Comparison of ENCODE assay signal across 9 cellular contexts in the genomic region with DNA sequence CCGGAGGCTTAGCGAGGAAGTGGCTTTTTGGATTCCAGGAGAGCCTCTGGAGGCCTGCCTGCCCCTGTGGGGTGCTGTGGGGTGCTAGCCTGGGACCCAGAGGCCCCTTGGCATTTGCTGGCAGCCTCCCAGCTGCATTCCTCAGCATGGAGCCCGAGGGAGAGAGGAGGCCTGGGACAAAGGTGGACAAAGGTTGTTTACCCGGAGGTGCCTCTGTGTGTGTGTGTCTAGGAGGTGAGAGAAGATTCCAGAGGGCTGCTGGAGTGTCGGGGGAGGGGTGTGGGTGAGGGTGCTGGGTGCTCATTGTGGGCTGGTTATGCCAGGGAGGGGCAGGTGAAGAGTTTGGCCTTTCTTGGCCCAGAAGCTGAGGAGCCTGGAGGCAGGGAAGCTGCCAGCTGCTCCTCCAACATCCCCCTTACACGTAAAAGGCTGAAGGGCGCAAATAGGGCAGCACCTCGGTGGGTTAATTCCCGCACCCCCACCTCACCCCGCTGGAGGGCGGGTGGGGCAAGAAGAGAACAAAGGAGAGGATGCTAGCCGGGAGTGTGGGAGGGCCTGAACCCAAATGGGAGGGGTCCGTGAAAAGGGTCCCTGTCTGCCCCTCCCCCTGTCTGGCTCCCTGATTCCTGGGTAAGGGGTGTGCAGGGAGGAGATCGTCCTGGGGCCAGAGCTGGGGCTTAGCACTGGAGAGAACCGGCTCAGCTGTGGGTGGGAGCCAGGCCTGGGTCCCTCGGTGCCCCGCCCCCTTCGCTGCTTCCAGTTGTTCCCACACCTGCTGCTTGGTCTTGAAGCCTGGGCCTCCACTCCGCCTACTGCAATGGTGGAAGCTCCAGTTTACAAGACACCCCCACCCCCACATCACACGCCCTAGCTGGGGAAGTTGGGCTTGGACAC. TPM values are rescaled to one million over a fixed set of nuclear protein-coding genes. Genes with fewer than 3 reads are reported as not detected.
A peak's percentile ranks its signal among the peaks of the same experiment; 100 is the strongest.
DNase-seq lines count a peak whose midpoint lies in the region; ATAC-seq and TF ChIP-seq lines count a peak whose summit lies in the region.
"Had no signal": no experiment of that assay in that cellular context is flagged by ENCODE, and none has a peak within 500 bp of the region (broad histone marks: within the 10 kb centered on the region; RNA-seq: fewer than 3 reads in every experiment).

No MANE protein-coding gene starts in this region.

- ATAC-seq in activated B cell treated with CpG ODN at 0.5 μM for 24 hours (ENCODE audit: low read depth) (no peak), GM19023 (IDR thresholded peaks at IDR 0.05; ENCODE audit: unreplicated experiment) (no peak)

- intact Hi-C loops in activated B cell treated with CpG ODN at 0.5 μM for 24 hours (cut with micrococcal nuclease): loop anchor here (1.0 to 2.0 kb wide), 2 partner anchors 10 to 37 kb away; a partner anchor contains a TSS

- H3K27ac ChIP-seq in right atrium auricular region: peak overlapping the region; percentile 93
- H3K27ac ChIP-seq: C4-2B had no signal

- TF ChIP-seq CTCF in activated B cell treated with CpG ODN at 0.5 μM for 24 hours (IDR thresholded peaks at IDR 0.05): no peak
- TF ChIP-seq CTCF in right atrium auricular region (IDR thresholded peaks at IDR 0.05): no peak

- no peaks in the 10 kb centered on the region for H3K27me3 Mint-ChIP-seq in T-helper 1 cell treated with Interleukin-12 subunit alpha and Interleukin-12 subunit beta and Interleukin-4 antibody, amounts not matched to agents 30 μg/mL and 1 μg/mL, for 36 hours (ENCODE audit: low read depth)
- H3K27me3 Mint-ChIP-seq in activated B cell treated with CpG ODN at 0.5 μM for 24 hours: no peaks in the 10 kb centered on the region

- no peaks in the 10 kb centered on the region for H3K36me3 ChIP-seq in right atrium auricular region

- DNase-seq in T-helper 1 cell: no peak
- DNase-seq in activated B cell treated with CpG ODN at 0.5 μM for 24 hours: no peak
- DNase-seq in right atrium auricular region (ENCODE audit: low spot score): no peak
- DNase-seq in skeletal muscle cell (ENCODE audit: low read depth): peak; percentile 53
- DNase-seq in NCI-H187 treated with DMSO at 0.1 percent for 48 hours (lab: John Stamatoyannopoulos, UW): no peak
- DNase-seq in activated CD8-positive, alpha-beta memory T cell treated with anti-CD3 and anti-CD28 coated beads for 24 hours: no peak

- peaks cover 14% of the 10 kb centered on the region for H3K4me1 Mint-ChIP-seq in T-helper 1 cell treated with Interleukin-12 subunit alpha and Interleukin-12 subunit beta and Interleukin-4 antibody, amounts not matched to agents 30 μg/mL and 1 μg/mL, for 36 hours (ENCODE audit: low read depth)
- H3K4me1 Mint-ChIP-seq in activated B cell treated with CpG ODN at 0.5 μM for 24 hours: peaks cover 14% of the 10 kb centered on the region

- no peaks in the 10 kb centered on the region for H3K9me3 Mint-ChIP-seq in T-helper 1 cell treated with Interleukin-12 subunit alpha and Interleukin-12 subunit beta and Interleukin-4 antibody, amounts not matched to agents 30 μg/mL and 1 μg/mL, for 36 hours
- no peaks in the 10 kb centered on the region for H3K9me3 Mint-ChIP-seq in activated B cell treated with CpG ODN at 0.5 μM for 24 hours

- no peaks in the 10 kb centered on the region for H3K27me3 ChIP-seq in right atrium auricular region

- peaks cover 0 to 36% of the 10 kb centered on the region in 2 donors for H3K4me1 ChIP-seq in right atrium auricular region

- peak overlapping the region; percentile 73 for H3K27ac Mint-ChIP-seq in T-helper 1 cell treated with Interleukin-12 subunit alpha and Interleukin-12 subunit beta and Interleukin-4 antibody, amounts not matched to agents 30 μg/mL and 1 μg/mL, for 36 hours
- H3K27ac Mint-ChIP-seq in activated B cell treated with CpG ODN at 0.5 μM for 24 hours: peak overlapping the region; percentile 35

- POLR2A ChIA-PET in activated B cell treated with CpG ODN at 0.5 μM for 24 hours (lab: Charles Lee): interaction anchor here (1.2 to 3.9 kb wide), 3 partner anchors 10 to 145 kb away, joined by 6 to 84 read pairs (median 71); a partner anchor contains a TSS

- no peak overlapping the region for H3K4me3 Mint-ChIP-seq in T-helper 1 cell treated with Interleukin-12 subunit alpha and Interleukin-12 subunit beta and Interleukin-4 antibody, amounts not matched to agents 30 μg/mL and 1 μg/mL, for 36 hours
- H3K4me3 Mint-ChIP-seq in activated B cell treated with CpG ODN at 0.5 μM for 24 hours: no peak overlapping the region

- no peaks in the 10 kb centered on the region for H3K36me3 Mint-ChIP-seq in T-helper 1 cell treated with Interleukin-12 subunit alpha and Interleukin-12 subunit beta and Interleukin-4 antibody, amounts not matched to agents 30 μg/mL and 1 μg/mL, for 36 hours (ENCODE audit: low read depth)
- no peaks in the 10 kb centered on the region for H3K36me3 Mint-ChIP-seq in activated B cell treated with CpG ODN at 0.5 μM for 24 hours (ENCODE audit: low read depth)

- no peaks in the 10 kb centered on the region for H3K9me3 ChIP-seq in right atrium auricular region

- CTCF ChIA-PET in activated B cell treated with CpG ODN at 0.5 μM for 24 hours (lab: Charles Lee): interaction anchor here (1.1 to 3.2 kb wide), 4 partner anchors 21 to 36 kb away, joined by 4 to 23 read pairs (median 20); a partner anchor contains a TSS

- H3K4me3 ChIP-seq in right atrium auricular region: peak overlapping the region; percentile 6 to 34
- H3K4me3 ChIP-seq in skeletal muscle cell (ENCODE audit: low read depth, low read length): peak overlapping the region; percentile 11

RNA-seq across cellular contexts. Expression of a gene that starts 9.9 kb away (rescaled TPM):
- total RNA-seq in activated B cell treated with CpG ODN at 0.5 μM for 24 hours: 8.9 and 11.1 TPM in 2 replicates
- 1 to 10 TPM; 3.1 to 6.8 TPM for total RNA-seq in right atrium auricular region

RNA-seq across cellular contexts. Expression of a gene that starts 23.3 kb away (rescaled TPM):
- total RNA-seq in activated B cell treated with CpG ODN at 0.5 μM for 24 hours (19.5 and 21.5 TPM in 2 replicates), right atrium auricular region (10 to 100 TPM; 16.4 to 31.1 TPM)

RNA-seq across cellular contexts. Expression of a gene that starts 36.1 kb away (rescaled TPM):
- total RNA-seq in activated B cell treated with CpG ODN at 0.5 μM for 24 hours (20.1 and 20.6 TPM in 2 replicates), right atrium auricular region (1 to 10 TPM; 9.0 to 9.4 TPM)

RNA-seq across cellular contexts. Expression of a gene that starts 39.3 kb away (rescaled TPM):
- total RNA-seq in activated B cell treated with CpG ODN at 0.5 μM for 24 hours (0.61 and 1.4 TPM in 2 replicates), right atrium auricular region (100 to 1,000 TPM; 102 to 156 TPM)

RNA-seq across cellular contexts. Expression of a gene that starts 50.1 kb away (rescaled TPM):
- total RNA-seq in activated B cell treated with CpG ODN at 0.5 μM for 24 hours (310 and 351 TPM in 2 replicates), right atrium auricular region (10 to 100 TPM in 1 of 2 donors, 1 to 10 TPM in 1; 7.6 to 13.6 TPM)
